11 cellular contexts compared by ENCODE assay signal in the genomic region with DNA sequence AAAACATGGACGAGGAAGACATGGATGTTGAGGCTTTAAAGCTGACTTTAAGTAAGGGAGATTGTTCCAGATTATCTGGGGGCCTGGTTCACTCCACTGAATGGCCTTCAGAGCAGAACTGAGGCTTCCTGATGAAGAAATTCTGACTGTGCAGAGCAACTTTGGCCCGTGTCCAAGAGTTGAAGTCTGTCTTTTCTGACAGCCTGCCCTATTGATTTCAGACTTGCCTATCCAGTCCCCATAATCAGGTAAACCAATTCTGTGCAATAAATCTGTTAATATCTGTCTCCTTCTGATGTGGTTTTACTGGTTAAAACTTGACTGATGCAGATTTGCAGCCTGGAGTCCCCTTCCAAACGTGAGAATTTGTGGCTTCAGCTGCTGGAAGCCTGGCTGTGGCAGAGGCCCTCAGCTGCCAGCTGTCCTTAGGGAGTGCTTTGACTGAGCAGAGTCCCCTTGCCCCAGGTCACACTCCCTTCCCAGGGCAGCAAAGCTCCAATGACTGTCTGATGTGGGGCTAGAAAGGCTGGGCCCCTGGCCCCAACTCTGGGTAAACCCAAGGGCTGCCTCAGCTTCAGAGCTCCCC.
DNase-seq lines count a peak whose midpoint lies in the region; ATAC-seq lines count a peak whose summit lies in the region.
"Had no signal": no experiment of that assay in that cellular context is flagged by ENCODE, and none has a peak within 500 bp of the region (broad histone marks: within the 10 kb centered on the region; RNA-seq: fewer than 3 reads in every experiment).

No MANE protein-coding gene starts in this region.

- no peaks in the 10 kb centered on the region for H3K36me3 Mint-ChIP-seq in activated naive CD8-positive, alpha-beta T cell treated with anti-CD3 and anti-CD28 coated beads for 36 hours

- H3K27ac Mint-ChIP-seq in activated naive CD8-positive, alpha-beta T cell treated with anti-CD3 and anti-CD28 coated beads for 36 hours = no peak overlapping the region

- DNase-seq in NCI-H146 (lab: John Stamatoyannopoulos, UW) (peak; percentile 33), NCI-H146 treated with DMSO at 0.1 percent for 48 hours (lab: John Stamatoyannopoulos, UW; ENCODE audit: unreplicated experiment) (no peak), NCI-H345 treated with DMSO at 0.1 percent for 48 hours (lab: John Stamatoyannopoulos, UW; ENCODE audit: unreplicated experiment) (peak; percentile 5), cerebellar cortex (ENCODE audit: low spot score) (peak; percentile 25), pons (ENCODE audit: low spot score) (peak; percentile 49)
- no peak for DNase-seq in activated naive CD8-positive, alpha-beta T cell treated with anti-CD3 and anti-CD28 coated beads for 36 hours
- no peak for DNase-seq in activated CD8-positive, alpha-beta memory T cell treated with anti-CD3 and anti-CD28 coated beads, Interleukin-2, amount 50 U/mL, for 48 hours
- DNase-seq: activated T-cell treated with anti-CD3 and anti-CD28 coated beads for 4 hours, left cardiac atrium had no signal

- no peak overlapping the region for H3K4me3 Mint-ChIP-seq in activated naive CD8-positive, alpha-beta T cell treated with anti-CD3 and anti-CD28 coated beads for 36 hours

- H3K4me1 Mint-ChIP-seq in activated naive CD8-positive, alpha-beta T cell treated with anti-CD3 and anti-CD28 coated beads for 36 hours = peaks cover 12% of the 10 kb centered on the region

- no peak for ATAC-seq in GM18519 (IDR thresholded peaks at IDR 0.05; ENCODE audit: low FRiP score, unreplicated experiment)
- ATAC-seq: A549 had no signal

- no peaks in the 10 kb centered on the region for H3K9me3 Mint-ChIP-seq in activated naive CD8-positive, alpha-beta T cell treated with anti-CD3 and anti-CD28 coated beads for 36 hours

- H3K27me3 Mint-ChIP-seq in activated naive CD8-positive, alpha-beta T cell treated with anti-CD3 and anti-CD28 coated beads for 36 hours = no peaks in the 10 kb centered on the region

Comparison
In these comparisons a context has a peak if more than half of its experiments do, and no peak if none do; other contexts are left out.
1. DNase-seq: peak in NCI-H146 (single experiment), NCI-H345 treated with DMSO at 0.1 percent for 48 hours (single experiment), cerebellar cortex (single experiment) and pons (single experiment); none in NCI-H146 treated with DMSO at 0.1 percent for 48 hours (single experiment), activated naive CD8-positive, alpha-beta T cell treated with anti-CD3 and anti-CD28 coated beads for 36 hours (single experiment) and activated CD8-positive, alpha-beta memory T cell treated with anti-CD3 and anti-CD28 coated beads, Interleukin-2, amount 50 U/mL, for 48 hours (single experiment).